ENCODE assay signal across 8 cellular contexts in the genomic region with DNA sequence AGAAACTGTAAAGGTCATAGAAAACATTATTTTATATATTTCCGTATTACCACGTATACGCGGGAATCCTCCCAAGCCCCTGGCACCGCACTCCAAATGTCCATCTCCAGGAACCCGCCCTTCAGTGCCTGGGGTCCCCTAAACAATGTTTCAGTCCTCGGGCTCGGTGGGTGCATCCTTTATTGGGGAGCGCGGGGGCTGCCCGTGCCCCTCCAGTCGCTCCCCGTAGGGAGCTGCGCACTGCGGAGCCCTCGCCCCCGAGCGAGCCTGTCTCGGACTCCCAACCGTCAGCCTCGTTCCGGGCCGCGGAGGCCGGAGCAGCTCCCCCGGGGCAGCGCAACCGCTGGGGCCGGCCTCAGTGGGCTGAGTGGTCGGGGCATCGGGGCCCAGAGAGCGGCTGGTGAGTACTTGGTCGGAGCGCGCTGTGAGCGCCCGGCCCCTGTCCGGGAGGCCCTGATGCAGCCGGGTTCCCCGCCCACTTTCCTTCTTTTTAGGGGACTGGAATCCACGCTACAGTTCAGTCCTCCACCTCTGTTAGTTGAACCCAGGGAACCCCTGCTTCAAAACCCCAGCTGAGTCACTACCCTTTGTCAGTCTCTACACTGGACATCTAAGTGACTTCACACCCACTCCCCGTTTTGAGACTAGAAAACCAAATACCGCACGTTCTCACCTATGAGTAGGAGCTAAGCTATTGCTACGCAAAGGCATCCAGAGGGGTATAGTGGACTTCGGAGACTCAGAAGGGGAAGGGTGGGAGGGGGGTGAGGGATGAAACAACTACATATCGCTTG. TPM values are rescaled to one million over a fixed set of nuclear protein-coding genes. Genes with fewer than 3 reads are reported as not detected.
DNase-seq lines count a peak whose midpoint lies in the region; ATAC-seq and TF ChIP-seq lines count a peak whose summit lies in the region.

A gene with protein sequence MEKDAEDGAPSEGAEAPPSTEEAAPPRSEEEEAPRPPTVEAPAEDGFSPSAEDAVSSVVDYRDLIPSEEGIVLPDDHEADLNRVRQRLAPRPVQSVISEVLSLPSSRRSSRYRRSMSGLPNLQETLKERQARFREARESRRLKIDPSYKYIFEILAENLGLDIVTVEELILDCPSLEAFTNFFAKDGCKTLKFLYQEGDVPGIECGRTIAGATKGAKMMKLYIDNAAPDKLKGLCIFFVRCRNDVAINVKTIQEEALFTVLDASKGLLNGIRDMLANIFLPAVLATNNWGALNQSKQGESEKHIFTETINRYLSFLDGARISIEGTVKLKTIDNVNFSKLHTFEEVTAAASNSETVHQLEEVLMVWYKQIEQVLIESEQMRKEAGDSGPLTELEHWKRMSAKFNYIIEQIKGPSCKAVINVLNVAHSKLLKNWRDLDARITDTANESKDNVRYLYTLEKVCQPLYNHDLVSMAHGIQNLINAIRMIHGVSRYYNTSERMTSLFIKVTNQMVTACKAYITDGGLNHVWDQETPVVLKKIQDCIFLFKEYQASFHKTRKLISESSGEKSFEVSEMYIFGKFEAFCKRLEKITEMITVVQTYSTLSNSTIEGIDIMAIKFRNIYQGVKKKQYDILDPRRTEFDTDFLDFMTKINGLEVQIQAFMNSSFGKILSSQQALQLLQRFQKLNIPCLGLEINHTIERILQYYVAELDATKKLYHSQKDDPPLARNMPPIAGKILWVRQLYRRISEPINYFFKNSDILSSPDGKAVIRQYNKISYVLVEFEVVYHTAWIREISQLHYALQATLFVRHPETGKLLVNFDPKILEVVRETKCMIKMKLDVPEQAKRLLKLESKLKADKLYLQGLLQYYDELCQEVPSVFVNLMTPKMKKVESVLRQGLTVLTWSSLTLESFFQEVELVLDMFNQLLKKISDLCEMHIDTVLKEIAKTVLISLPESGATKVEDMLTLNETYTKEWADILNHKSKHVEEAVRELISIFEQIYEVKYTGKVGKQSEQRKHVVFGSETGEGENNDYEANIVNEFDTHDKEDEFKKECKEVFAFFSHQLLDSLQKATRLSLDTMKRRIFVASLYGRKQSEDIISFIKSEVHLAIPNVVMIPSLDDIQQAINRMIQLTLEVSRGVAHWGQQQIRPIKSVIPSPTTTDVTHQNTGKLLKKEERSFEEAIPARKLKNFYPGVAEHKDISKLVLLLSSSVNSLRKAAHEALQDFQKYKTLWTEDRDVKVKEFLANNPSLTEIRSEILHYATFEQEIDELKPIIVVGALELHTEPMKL (N-terminal part only) (plus strand): TSS at position 296 of the 794 bp plus-strand sequence. CDS start 7,499 bp downstream, outside the sequence.

- H3K9me2 ChIP-seq in Karpas-422 (replicated peaks; ENCODE audit: insufficient read depth, low read length), result no peaks in the 10 kb centered on the region

- H4K20me1 ChIP-seq in Karpas-422 (ENCODE audit: insufficient read depth, low read depth, low read length), result no peaks in the 10 kb centered on the region

- intact Hi-C loops in dorsolateral prefrontal cortex (cut with DNase I), result no loop called here
- intact Hi-C loops in naive thymus-derived CD4-positive, alpha-beta T cell (cut with micrococcal nuclease), result no loop called here

- peak within 1 kb of the TSS; percentile 22 for H3K4me3 ChIP-seq in AG10803 (ENCODE audit: low read length)
- H3K4me3 ChIP-seq in Karpas-422 (ENCODE audit: low read length), result no peak within 1 kb of the TSS
- H3K4me3 ChIP-seq in dorsolateral prefrontal cortex, result peak within 1 kb of the TSS; percentile 10 to 70 (median 48)
- H3K4me3 ChIP-seq in naive thymus-derived CD4-positive, alpha-beta T cell (ENCODE audit: low read length), result no peak within 1 kb of the TSS

- H3K4me1 ChIP-seq in Karpas-422 (ENCODE audit: low read length), result no peaks in the 10 kb centered on the region
- peaks cover 5 to 14% of the 10 kb centered on the region in 2 donors for H3K4me1 ChIP-seq in naive thymus-derived CD4-positive, alpha-beta T cell (ENCODE audit: control insufficient read depth in 2 of 2, insufficient read depth in 2 of 2, low read length in 2 of 2)

- no peak within 1 kb of the TSS for H3K9ac ChIP-seq in Karpas-422 (ENCODE audit: low read length)

- peaks cover 0 to 11% (median 5%) of the 10 kb centered on the region in 5 donors for H3K36me3 Mint-ChIP-seq in naive thymus-derived CD4-positive, alpha-beta T cell

- peak; percentile 26 for ATAC-seq in naive thymus-derived CD4-positive, alpha-beta T cell

- H3K27ac ChIP-seq in Karpas-422 (ENCODE audit: low read length), result no peak within 1 kb of the TSS
- H3K27ac ChIP-seq in dorsolateral prefrontal cortex, result no peak within 1 kb of the TSS
- H3K27ac ChIP-seq in naive thymus-derived CD4-positive, alpha-beta T cell (ENCODE audit: low read depth, low read length), result no peak within 1 kb of the TSS

- H2AFZ ChIP-seq in Karpas-422 (ENCODE audit: low read length), result no peak within 1 kb of the TSS

- H3K9me3 ChIP-seq in Karpas-422 (ENCODE audit: low read length), result no peaks in the 10 kb centered on the region
- no peaks in the 10 kb centered on the region for H3K9me3 ChIP-seq in naive thymus-derived CD4-positive, alpha-beta T cell (ENCODE audit: control insufficient read depth in 2 of 3, low read length in 3 of 3)

- CTCF ChIA-PET in naive thymus-derived CD4-positive, alpha-beta T cell (lab: Charles Lee), result no interaction called here

- H3K27me3 ChIP-seq in Karpas-422 (ENCODE audit: low read length) (peaks cover 3% of the 10 kb centered on the region; the same call in 1 of the 2 replicates), dorsolateral prefrontal cortex (peaks cover 0 to 43% (median 18%) of the 10 kb centered on the region in 45 donors)
- H3K27me3 ChIP-seq in naive thymus-derived CD4-positive, alpha-beta T cell (ENCODE audit: control insufficient read depth in 2 of 2, insufficient read depth in 2 of 2, low read length in 2 of 2), result peaks cover 0 to 12% of the 10 kb centered on the region in 2 donors

- POLR2A ChIA-PET in naive thymus-derived CD4-positive, alpha-beta T cell (lab: Charles Lee), result no interaction called here

- no peaks in the 10 kb centered on the region for H3K36me3 ChIP-seq in Karpas-422 (ENCODE audit: insufficient read depth, low read length)
- H3K36me3 ChIP-seq in naive thymus-derived CD4-positive, alpha-beta T cell (ENCODE audit: control insufficient read depth in 2 of 3, insufficient read depth in 3 of 3, low read length in 3 of 3), result no peaks in the 10 kb centered on the region

- TF ChIP-seq CTCF in AG10803 (conservative IDR thresholded peaks at IDR 0.05; ENCODE audit: low read length), result no peak
- no peak for TF ChIP-seq CTCF in dorsolateral prefrontal cortex (IDR thresholded peaks at IDR 0.05 in 54 of 56, conservative IDR thresholded peaks at IDR 0.05 in 2 of 56; ENCODE audit: low read depth in 1 of 56, partially characterized antibody in 56 of 56)

- H3K4me1 Mint-ChIP-seq in naive thymus-derived CD4-positive, alpha-beta T cell, result peaks cover 11 to 37% (median 20%) of the 10 kb centered on the region in 7 donors

- H3K27me3 Mint-ChIP-seq in naive thymus-derived CD4-positive, alpha-beta T cell, result peaks cover 21 to 53% (median 34%) of the 10 kb centered on the region in 5 donors

- H3K9me3 Mint-ChIP-seq in naive thymus-derived CD4-positive, alpha-beta T cell, result peaks cover 0 to 9% (median under 1%) of the 10 kb centered on the region in 11 donors

- no peaks in the 10 kb centered on the region for H3K79me2 ChIP-seq in Karpas-422 (ENCODE audit: low read length)

- H3K4me3 Mint-ChIP-seq in naive thymus-derived CD4-positive, alpha-beta T cell, result peak within 1 kb of the TSS in 9 of 10 donors; percentile 40 to 83 (median 67)

- H3K27ac Mint-ChIP-seq in naive thymus-derived CD4-positive, alpha-beta T cell, result peak within 1 kb of the TSS in 1 of 9 donors; percentile 96

- H3K4me2 ChIP-seq in Karpas-422 (ENCODE audit: low read depth, low read length, poor library complexity, severe bottlenecking), result no peak within 1 kb of the TSS

- no peak for DNase-seq in AG10803 (ENCODE audit: low read depth)
- DNase-seq in Karpas-422, result peak; percentile 20
- no peak for DNase-seq in dorsolateral prefrontal cortex
- peak in 1 of 9 donors; percentile 41 for DNase-seq in naive thymus-derived CD4-positive, alpha-beta T cell
- DNase-seq in NCI-H510A (lab: John Stamatoyannopoulos, UW), result no peak
- DNase-seq in NCI-H187 treated with DMSO at 0.1 percent for 48 hours (lab: John Stamatoyannopoulos, UW), result no peak
- no peak for DNase-seq in dedifferentiated amniotic fluid mesenchymal stem cell (ENCODE audit: extremely low spot score)
- DNase-seq in Ammon's horn (ENCODE audit: low spot score), result no peak

RNA-seq across cellular contexts. Expression of the gene that starts here (rescaled TPM):
- total RNA-seq in Karpas-422 (2014; rRNA removed; shearing (Covaris generic); ENCODE audit: low replicate concordance), result not detected in 2 replicates
- 1 to 10 TPM in 2 of 120 experiments, under 1 TPM in 111, not detected in 7; 0.03 to 2.3 (median 0.13) TPM for total RNA-seq in dorsolateral prefrontal cortex
- total RNA-seq in naive thymus-derived CD4-positive, alpha-beta T cell, result under 1 TPM; 0.02 to 0.15 (median 0.05) TPM
- polyA plus RNA-seq in naive thymus-derived CD4-positive, alpha-beta T cell, result not detected

Comparison
In these comparisons a context has a peak if more than half of its experiments do, and no peak if none do; other contexts are left out.
1. Peak in DNase-seq in Karpas-422; RNA of the gene not detected or under 1 TPM.
2. Peak in ATAC-seq in naive thymus-derived CD4-positive, alpha-beta T cell; RNA of the gene not detected or under 1 TPM.
3. H3K4me3 ChIP-seq: peak in AG10803 (single experiment) and dorsolateral prefrontal cortex (59 of 59); none in Karpas-422 (single experiment) and naive thymus-derived CD4-positive, alpha-beta T cell (single experiment).